Comparison of ENCODE assay signal across 25 cellular contexts in genomic region chr7:85806321-85806720, GRCh38.
A peak's percentile ranks its signal among the peaks of the same experiment; 100 is the strongest.
DNase-seq lines count a peak whose midpoint lies in the region; FAIRE-seq and TF ChIP-seq lines count a peak whose summit lies in the region.
"Had no signal": no experiment of that assay in that cellular context is flagged by ENCODE, and none has a peak within 500 bp of the region (broad histone marks: within the 10 kb centered on the region; RNA-seq: fewer than 3 reads in every experiment).

No MANE protein-coding gene starts in this region.

- H3K4ac ChIP-seq in H1 (replicated peaks; ENCODE audit: insufficient read length, low read depth, low read length) (no peak overlapping the region), neuronal stem cell (ENCODE audit: low read length) (no peak overlapping the region)

- H2BK5ac ChIP-seq in H1 (ENCODE audit: low read depth, low read length) (no peak overlapping the region), neuronal stem cell (ENCODE audit: low read length) (no peak overlapping the region)

- H3K9me2 ChIP-seq in MM.1S (replicated peaks; ENCODE audit: insufficient read depth, low read length): no peaks in the 10 kb centered on the region

- H3K36me3 ChIP-seq in MM.1S (replicated peaks; ENCODE audit: insufficient read depth, low read length) (no peaks in the 10 kb centered on the region), H1 (ENCODE audit: control insufficient read depth in 2 of 4, insufficient read depth in 4 of 4, low read length in 3 of 4) (no peaks in the 10 kb centered on the region), neuronal stem cell (replicated peaks in 1 of 2; ENCODE audit: control insufficient read depth in 2 of 2, insufficient read depth in 2 of 2, low read length in 2 of 2) (no peaks in the 10 kb centered on the region)
- H3K36me3 ChIP-seq: esophagus muscularis mucosa, neutrophil, stomach, upper lobe of right lung had no signal

- H3K27me3 Mint-ChIP-seq in endothelial cell (ENCODE audit: unreplicated experiment): no peaks in the 10 kb centered on the region
- H3K27me3 Mint-ChIP-seq: activated naive CD8-positive, alpha-beta T cell treated with anti-CD3 and anti-CD28 coated beads, Interleukin-2, amount 10 ng/mL, durations not matched to agents 7 days and 5 days; T-cell had no signal

- peak; percentile 10; the same call in 1 of the 2 replicates for TF ChIP-seq CTCF in MM.1S (IDR thresholded peaks at IDR 0.05; ENCODE audit: low read length)
- TF ChIP-seq CTCF in H1 (IDR thresholded peaks at IDR 0.05; ENCODE audit: control extremely low read depth in 1 of 3, insufficient read depth in 1 of 3, low read depth in 1 of 3, low read length in 3 of 3): peak; percentile 25 to 75 (median 46); a peak in 3 of 4 replicates
- TF ChIP-seq CTCF in endothelial cell (IDR thresholded peaks at IDR 0.05; ENCODE audit: unreplicated experiment): no peak

- H2AK5ac ChIP-seq in H1 (ENCODE audit: low read depth, low read length) (no peak overlapping the region), neuronal stem cell (ENCODE audit: low read depth, low read length) (no peak overlapping the region)

- POLR2A ChIA-PET in H1 (lab: Charles Lee; ENCODE audit: partially characterized antibody): no interaction called here

- H2AFZ ChIP-seq in MM.1S (ENCODE audit: low read length) (no peak overlapping the region), H1 (ENCODE audit: low read length) (no peak overlapping the region), neuronal stem cell (ENCODE audit: low read length) (peak overlapping the region; percentile 5)

- no peak overlapping the region for H3K4me2 ChIP-seq in MM.1S (ENCODE audit: low read depth, low read length)
- no peak overlapping the region for H3K4me2 ChIP-seq in H1 (ENCODE audit: insufficient read depth in 1 of 2, low read depth in 2 of 2, low read length in 2 of 2)
- no peak overlapping the region for H3K4me2 ChIP-seq in neuronal stem cell (ENCODE audit: insufficient read depth, low read length, poor library complexity, severe bottlenecking)

- CTCF ChIA-PET in H1 (lab: Charles Lee; ENCODE audit: partially characterized antibody): interaction anchor here (0.6 to 1.8 kb wide), 5 partner anchors 23 to 890 kb away, joined by 3 to 4 read pairs (median 3); no protein-coding TSS in a partner anchor

- H3K9ac ChIP-seq in MM.1S (ENCODE audit: low read length) (no peak overlapping the region), H1 (replicated peaks in 1 of 4; ENCODE audit: extremely low read depth in 1 of 4, low read depth in 3 of 4, low read length in 3 of 4) (no peak overlapping the region), neuronal stem cell (ENCODE audit: low read depth, low read length, poor library complexity) (no peak overlapping the region)

- no peak overlapping the region for H3K27ac Mint-ChIP-seq in endothelial cell (ENCODE audit: unreplicated experiment)
- H3K27ac Mint-ChIP-seq: activated naive CD8-positive, alpha-beta T cell treated with anti-CD3 and anti-CD28 coated beads, Interleukin-2, amount 10 ng/mL, durations not matched to agents 7 days and 5 days; T-cell had no signal

- H4K20me1 ChIP-seq in MM.1S (ENCODE audit: insufficient read depth, low read length) (no peaks in the 10 kb centered on the region), H1 (replicated peaks in 1 of 2; ENCODE audit: control insufficient read depth in 1 of 2, insufficient read depth in 2 of 2, low read length in 2 of 2) (no peaks in the 10 kb centered on the region)

- no peak overlapping the region for H3K14ac ChIP-seq in H1 (ENCODE audit: insufficient read length)
- no peak overlapping the region for H3K14ac ChIP-seq in neuronal stem cell (ENCODE audit: low read length)

- H3K4me3 ChIP-seq in MM.1S (ENCODE audit: low read length) (no peak overlapping the region), H1 (ENCODE audit: extremely low read depth in 1 of 4, insufficient read depth in 2 of 4, low read depth in 3 of 4, low read length in 4 of 4) (no peak overlapping the region), neuronal stem cell (ENCODE audit: low read length in 2 of 2) (no peak overlapping the region)
- H3K4me3 ChIP-seq: dorsolateral prefrontal cortex, esophagus muscularis mucosa, stomach, upper lobe of right lung had no signal

- no peak overlapping the region for H2BK20ac ChIP-seq in H1 (ENCODE audit: low read length)

- peak; percentile 43 to 55; a peak in 3 of 4 replicates for TF ChIP-seq RAD21 in H1 (IDR thresholded peaks at IDR 0.05 in 1 of 2, conservative IDR thresholded peaks at IDR 0.05 in 1 of 2; ENCODE audit: low read depth in 2 of 2, low read length in 2 of 2)

- H3K27me3 ChIP-seq in MM.1S (replicated peaks; ENCODE audit: insufficient read depth, low read length) (no peaks in the 10 kb centered on the region), H1 (replicated peaks in 1 of 4; ENCODE audit: control insufficient read depth in 3 of 4, extremely low read depth in 1 of 4, insufficient read depth in 3 of 4, low read length in 3 of 4) (no peaks in the 10 kb centered on the region), neuronal stem cell (ENCODE audit: control insufficient read depth in 3 of 3, insufficient read depth in 3 of 3, low read depth in 1 of 3, low read length in 3 of 3) (peaks cover 0 to 3% (median 0%) of the 10 kb centered on the region in 3 experiments)
- H3K27me3 ChIP-seq: dorsolateral prefrontal cortex, esophagus muscularis mucosa, neutrophil, stomach, upper lobe of right lung had no signal

- H3K9me3 Mint-ChIP-seq in endothelial cell (ENCODE audit: unreplicated experiment): no peaks in the 10 kb centered on the region
- H3K9me3 Mint-ChIP-seq: activated naive CD8-positive, alpha-beta T cell treated with anti-CD3 and anti-CD28 coated beads, Interleukin-2, amount 10 ng/mL, durations not matched to agents 7 days and 5 days had no signal

- H4K91ac ChIP-seq in H1 (replicated peaks; ENCODE audit: insufficient read length, low read length): no peak overlapping the region
- no peak overlapping the region for H4K91ac ChIP-seq in neuronal stem cell (ENCODE audit: low read depth, low read length, poor library complexity)

- H2BK12ac ChIP-seq in H1 (ENCODE audit: low read depth, low read length): no peak overlapping the region
- no peak overlapping the region for H2BK12ac ChIP-seq in neuronal stem cell (ENCODE audit: low read length)

- H3K18ac ChIP-seq in H1 (ENCODE audit: extremely low read depth, low read length): no peak overlapping the region
- H3K18ac ChIP-seq in neuronal stem cell (ENCODE audit: low read length): no peak overlapping the region

- no peaks in the 10 kb centered on the region for H3K4me1 Mint-ChIP-seq in endothelial cell (ENCODE audit: unreplicated experiment)
- H3K4me1 Mint-ChIP-seq: activated naive CD8-positive, alpha-beta T cell treated with anti-CD3 and anti-CD28 coated beads, Interleukin-2, amount 10 ng/mL, durations not matched to agents 7 days and 5 days; CD14-positive monocyte; T-cell had no signal

- H2BK15ac ChIP-seq in H1 (ENCODE audit: low read length) (no peak overlapping the region), neuronal stem cell (ENCODE audit: low read length) (no peak overlapping the region)

- H3K79me2 ChIP-seq in MM.1S (ENCODE audit: low read length) (no peaks in the 10 kb centered on the region), H1 (ENCODE audit: control insufficient read depth in 1 of 2, insufficient read depth in 2 of 2, low read length in 2 of 2) (no peaks in the 10 kb centered on the region)

- FAIRE-seq in H1 (lab: Jason Lieb, UNC): no peak
- FAIRE-seq: GM19239 had no signal

- H3K9me3 ChIP-seq in MM.1S (replicated peaks; ENCODE audit: insufficient read depth, low read length) (no peaks in the 10 kb centered on the region), H1 (ENCODE audit: insufficient read depth in 2 of 2, low read depth in 1 of 2, low read length in 1 of 2) (no peaks in the 10 kb centered on the region), neuronal stem cell (replicated peaks in 1 of 2; ENCODE audit: control insufficient read depth in 2 of 2, insufficient read depth in 1 of 2, low read depth in 1 of 2, low read length in 2 of 2) (no peaks in the 10 kb centered on the region)
- H3K9me3 ChIP-seq: esophagus muscularis mucosa, neutrophil, stomach, upper lobe of right lung had no signal

- TF ChIP-seq POLR2A in H1 (IDR thresholded peaks at IDR 0.05; ENCODE audit: control extremely low read depth in 1 of 2, low read depth in 2 of 2, low read length in 2 of 2): no peak

- H3K23me2 ChIP-seq in H1 (ENCODE audit: low read depth, low read length): no peaks in the 10 kb centered on the region

- H3K4me3 Mint-ChIP-seq in endothelial cell (ENCODE audit: unreplicated experiment): no peak overlapping the region
- H3K4me3 Mint-ChIP-seq: activated naive CD8-positive, alpha-beta T cell treated with anti-CD3 and anti-CD28 coated beads, Interleukin-2, amount 10 ng/mL, durations not matched to agents 7 days and 5 days; CD14-positive monocyte; T-cell had no signal

- DNase-seq in DMS53 (lab: John Stamatoyannopoulos, UW) (peak; percentile 26), DMS53 treated with DMSO at 0.1 percent for 48 hours (lab: John Stamatoyannopoulos, UW; ENCODE audit: unreplicated experiment) (no peak), MM.1S (no peak), H1 (ENCODE audit: low read depth in 1 of 2, low spot score in 2 of 2) (no peak), neuronal stem cell (ENCODE audit: low spot score) (no peak), NCI-H1930 (lab: John Stamatoyannopoulos, UW) (no peak), putamen (ENCODE audit: low spot score) (no peak), endothelial cell (ENCODE audit: low spot score) (no peak)
- DNase-seq: 8988T; activated naive CD8-positive, alpha-beta T cell treated with anti-CD3 and anti-CD28 coated beads, Interleukin-2, amount 10 ng/mL, durations not matched to agents 7 days and 5 days; DMS153; dorsolateral prefrontal cortex; KG1; NCI-H1105; NCI-H748 treated with DMSO at 0.1 percent for 48 hours; right cardiac atrium; stimulated activated CD4-positive, alpha-beta T cell treated with anti-CD3 and anti-CD28 coated beads, Interleukin-1b, Interleukin-23, amount 100 ng/mL, for 48 hours; stomach; T-cell; upper lobe of right lung had no signal

- H3K79me1 ChIP-seq in H1 (ENCODE audit: low read depth, low read length): no peaks in the 10 kb centered on the region
- no peaks in the 10 kb centered on the region for H3K79me1 ChIP-seq in neuronal stem cell (ENCODE audit: low read depth, low read length)

- H3K36me3 Mint-ChIP-seq in endothelial cell (ENCODE audit: low read depth, unreplicated experiment): no peaks in the 10 kb centered on the region
- H3K36me3 Mint-ChIP-seq: activated naive CD8-positive, alpha-beta T cell treated with anti-CD3 and anti-CD28 coated beads, Interleukin-2, amount 10 ng/mL, durations not matched to agents 7 days and 5 days; CD14-positive monocyte; T-cell had no signal

- H4K8ac ChIP-seq in H1 (ENCODE audit: extremely low read depth, insufficient read depth, low read length): no peak overlapping the region
- no peak overlapping the region for H4K8ac ChIP-seq in neuronal stem cell (ENCODE audit: low read depth, low read length)

- H3K4me1 ChIP-seq in MM.1S (ENCODE audit: low read length) (no peaks in the 10 kb centered on the region), H1 (replicated peaks in 1 of 4; ENCODE audit: control insufficient read depth in 3 of 4, insufficient read depth in 4 of 4, low read length in 3 of 4) (no peaks in the 10 kb centered on the region), neuronal stem cell (ENCODE audit: control insufficient read depth in 2 of 2, insufficient read depth in 1 of 2, low read depth in 1 of 2, low read length in 2 of 2) (no peaks in the 10 kb centered on the region)
- H3K4me1 ChIP-seq: esophagus muscularis mucosa, stomach, upper lobe of right lung had no signal

- no peak overlapping the region for H3K23ac ChIP-seq in H1 (ENCODE audit: insufficient read length)
- no peak overlapping the region for H3K23ac ChIP-seq in neuronal stem cell (ENCODE audit: low read depth, low read length, poor library complexity)

- no peak overlapping the region for H3K56ac ChIP-seq in H1 (replicated peaks; ENCODE audit: insufficient read length, low read depth, low read length)

- no peaks in the 10 kb centered on the region for H3F3A ChIP-seq in MM.1S (ENCODE audit: insufficient read depth, low read length)

- no peak overlapping the region for H4K5ac ChIP-seq in H1 (ENCODE audit: insufficient read length, low read depth, low read length)

- H2BK120ac ChIP-seq in H1 (replicated peaks; ENCODE audit: low read depth, low read length) (no peak overlapping the region), neuronal stem cell (ENCODE audit: low read depth, low read length) (no peak overlapping the region)

- H3K27ac ChIP-seq in MM.1S (ENCODE audit: low read length): no peak overlapping the region
- H3K27ac ChIP-seq in H1 (ENCODE audit: low read depth, low read length): no peak overlapping the region
- no peak overlapping the region for H3K27ac ChIP-seq in neuronal stem cell (replicated peaks; ENCODE audit: low read length)
- H3K27ac ChIP-seq: dorsolateral prefrontal cortex, esophagus muscularis mucosa, neutrophil, stomach, upper lobe of right lung, VCaP had no signal

- TF ChIP-seq EP300 in H1 (IDR thresholded peaks at IDR 0.05; ENCODE audit: borderline replicate concordance in 1 of 2, low read depth in 2 of 2, low read length in 2 of 2): no peak
